9 cellular contexts compared by ENCODE assay signal in the genomic region with DNA sequence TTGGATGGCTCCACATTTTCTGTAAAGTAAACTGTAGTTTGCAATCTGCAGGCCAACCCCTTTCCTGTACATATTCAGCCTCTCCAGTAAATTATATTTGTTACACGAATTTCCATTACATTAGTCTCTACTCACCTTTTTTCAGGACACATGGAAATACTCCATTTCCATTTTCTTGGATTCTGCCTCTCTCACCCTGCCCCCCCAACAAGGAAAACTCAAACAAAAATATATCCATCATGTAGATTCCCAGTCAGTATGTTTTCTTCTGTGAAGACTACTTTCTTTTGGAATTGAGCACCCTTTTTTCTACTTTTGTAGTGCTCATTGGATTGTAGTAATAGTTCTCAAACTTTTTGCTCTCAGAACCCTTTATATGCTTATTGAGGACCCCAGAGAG. TPM values are rescaled to one million over a fixed set of nuclear protein-coding genes. Genes with fewer than 3 reads are reported as not detected.
DNase-seq lines count a peak whose midpoint lies in the region; ATAC-seq and TF ChIP-seq lines count a peak whose summit lies in the region.
"Had no signal": no experiment of that assay in that cellular context is flagged by ENCODE, and none has a peak within 500 bp of the region (broad histone marks: within the 10 kb centered on the region; RNA-seq: fewer than 3 reads in every experiment).

No MANE protein-coding gene starts in this region.

- H3K4me3 ChIP-seq in A673 (ENCODE audit: low read depth, low read length, poor library complexity, severe bottlenecking): peak overlapping the region; percentile 75
- peak overlapping the region; percentile 92 for H3K4me3 ChIP-seq in HL-60 (replicated peaks; ENCODE audit: insufficient read depth, low read length)
- peak overlapping the region; percentile 77 to 98 for H3K4me3 ChIP-seq in mucosa of rectum (ENCODE audit: low read length in 2 of 2)

- CTCF ChIA-PET in A673 (lab: Charles Lee) (no interaction called here), MCF 10A (lab: Yijun Ruan, JAX) (interaction anchor here (0.6 to 1.2 kb wide), 3 partner anchors 11 to 1679 kb away, joined by 3 to 6 read pairs (median 3); no protein-coding TSS in a partner anchor)

- TF ChIP-seq CTCF in A673 (conservative IDR thresholded peaks at IDR 0.05; ENCODE audit: low read depth, low read length): no peak
- TF ChIP-seq CTCF in HL-60 (IDR thresholded peaks at IDR 0.05; ENCODE audit: insufficient read depth, low read length): no peak
- no peak for TF ChIP-seq CTCF in MCF 10A (IDR thresholded peaks at IDR 0.05; ENCODE audit: unreplicated experiment)

- H3K27me3 ChIP-seq in A673 (replicated peaks; ENCODE audit: insufficient read depth, low read depth, low read length, poor library complexity): no peaks in the 10 kb centered on the region
- H3K27me3 ChIP-seq in HL-60 (ENCODE audit: insufficient read depth, poor library complexity, severe bottlenecking): no peaks in the 10 kb centered on the region
- no peaks in the 10 kb centered on the region for H3K27me3 ChIP-seq in mucosa of rectum (ENCODE audit: control insufficient read depth in 2 of 2, insufficient read depth in 2 of 2, low read length in 2 of 2)

- peak overlapping the region in 1 of 2 donors; percentile 7 for H3K9ac ChIP-seq in mucosa of rectum (ENCODE audit: low read depth in 1 of 2, low read length in 2 of 2)

- H3K27ac ChIP-seq in A673 (ENCODE audit: low read depth, low read length, poor library complexity, severe bottlenecking) (peak overlapping the region; percentile 70), HL-60 (replicated peaks) (no peak overlapping the region), mucosa of rectum (ENCODE audit: low read depth in 2 of 2, low read length in 2 of 2) (no peak overlapping the region)

- H3K9me3 ChIP-seq in A673 (ENCODE audit: low read depth, low read length, poor library complexity, severe bottlenecking) (no peaks in the 10 kb centered on the region), mucosa of rectum (ENCODE audit: control insufficient read depth in 2 of 2, low read length in 2 of 2) (no peaks in the 10 kb centered on the region)

- peak overlapping the region; percentile 24 for H3K27ac Mint-ChIP-seq in MCF 10A (ENCODE audit: low read depth, unreplicated experiment)

- POLR2A ChIA-PET in A673 (lab: Charles Lee; ENCODE audit: low non-redundant PET) (no interaction called here), MCF 10A (lab: Yijun Ruan, JAX) (interaction anchor here (1.3 to 8.7 kb wide), 5 partner anchors 28 to 211 kb away, joined by 7 to 113 read pairs (median 8); a partner anchor contains a TSS)

- peaks cover 16% of the 10 kb centered on the region for H3K4me1 Mint-ChIP-seq in MCF 10A (ENCODE audit: insufficient read depth, unreplicated experiment)

- no peaks in the 10 kb centered on the region for H3K9me3 Mint-ChIP-seq in MCF 10A (ENCODE audit: unreplicated experiment)

- H3K4me3 Mint-ChIP-seq in MCF 10A (ENCODE audit: unreplicated experiment): peak overlapping the region; percentile 86

- ATAC-seq in left colon: no peak
- no peak for ATAC-seq in GM19324 (IDR thresholded peaks at IDR 0.05; ENCODE audit: low FRiP score, unreplicated experiment)

- H3K36me3 ChIP-seq in A673 (ENCODE audit: insufficient read depth, low read length, poor library complexity, severe bottlenecking) (no peaks in the 10 kb centered on the region), mucosa of rectum (ENCODE audit: control insufficient read depth in 2 of 2, insufficient read depth in 2 of 2, low read length in 2 of 2) (no peaks in the 10 kb centered on the region)

- no peaks in the 10 kb centered on the region for H3K27me3 Mint-ChIP-seq in MCF 10A (ENCODE audit: insufficient read depth, unreplicated experiment)

- intact Hi-C loops in A673 (cut with micrococcal nuclease; ENCODE audit: unreplicated experiment): loop anchor here (10.0 kb wide), 1 partner anchor 72 kb away; a partner anchor contains a TSS
- intact Hi-C loops in MCF 10A (cut with micrococcal nuclease): no loop called here
- intact Hi-C loops in left colon (cut with DNase I, micrococcal nuclease): no loop called here

- peaks cover 6% of the 10 kb centered on the region for H3K36me3 Mint-ChIP-seq in MCF 10A (ENCODE audit: insufficient read depth, unreplicated experiment)

- H3K4me1 ChIP-seq in A673 (ENCODE audit: insufficient read depth, low read length, poor library complexity, severe bottlenecking): peaks cover 11% of the 10 kb centered on the region
- H3K4me1 ChIP-seq in mucosa of rectum (ENCODE audit: control insufficient read depth in 2 of 2, insufficient read depth in 2 of 2, low read length in 2 of 2): peaks cover 3 to 13% of the 10 kb centered on the region in 2 donors

- DNase-seq in A673 (ENCODE audit: low spot score) (no peak), HL-60 (ENCODE audit: low read depth in 1 of 2, low spot score in 1 of 2) (no peak), MCF 10A (ENCODE audit: unreplicated experiment) (no peak), left colon (no peak), C1 segment of cervical spinal cord (lab: John Stamatoyannopoulos, UW) (no peak), NCI-H2227 treated with DMSO at 0.1 percent for 48 hours (lab: John Stamatoyannopoulos, UW) (no peak)
- DNase-seq: NCI-H2081 treated with DMSO at 0.1 percent for 48 hours had no signal

- BruUV-seq in A673 (replicated peaks; lab: Mats Ljungman, UMichigan): no TSS peak
- no TSS peak for BruUV-seq in MCF 10A (replicated peaks; lab: Mats Ljungman, UMichigan)

RNA-seq across cellular contexts. Expression of a gene that starts 2.9 kb away (rescaled TPM):
- 17.1 and 17.8 TPM in 2 replicates for total RNA-seq in A673 (2021)
- total RNA-seq in MCF 10A (2022): 14.3 and 16.1 TPM in 2 replicates
- 10 to 100 TPM; 14.3 to 21.1 TPM for total RNA-seq in left colon
